ENCODE assay signal across 19 cellular contexts in the genomic region with DNA sequence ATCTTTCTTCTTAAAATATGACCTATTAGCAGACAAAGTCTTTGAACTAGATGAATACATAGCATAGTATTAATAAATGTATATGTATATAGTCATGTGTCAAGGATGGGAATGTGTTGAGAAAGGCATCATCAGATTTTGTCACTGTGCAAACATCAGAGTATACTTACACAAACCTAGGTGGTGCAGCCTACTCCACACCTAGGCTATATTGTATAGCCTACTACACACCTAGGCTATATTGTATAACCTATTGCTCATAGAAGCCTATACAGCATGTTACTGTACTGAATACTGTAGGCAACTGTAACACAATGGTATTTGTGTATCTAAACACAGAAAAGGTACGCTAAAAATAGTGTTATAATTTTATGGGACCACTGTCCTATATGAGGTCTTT. TPM values are rescaled to one million over a fixed set of nuclear protein-coding genes. Genes with fewer than 3 reads are reported as not detected.
DNase-seq lines count a peak whose midpoint lies in the region; ATAC-seq and TF ChIP-seq lines count a peak whose summit lies in the region.
"Had no signal": no experiment of that assay in that cellular context is flagged by ENCODE, and none has a peak within 500 bp of the region (broad histone marks: within the 10 kb centered on the region; RNA-seq: fewer than 3 reads in every experiment).

No MANE protein-coding gene starts in this region.

- no peak overlapping the region for H3K4me3 ChIP-seq in mucosa of descending colon
- H3K4me3 ChIP-seq: BLaER1 had no signal

- no peaks in the 10 kb centered on the region for H3K9me3 ChIP-seq in mucosa of descending colon
- H3K9me3 ChIP-seq: BE2C, BLaER1, Caco-2 had no signal

- TF ChIP-seq CTCF in mucosa of descending colon (IDR thresholded peaks at IDR 0.05): no peak

- peak; percentile 33 for ATAC-seq in esophagus mucosa
- ATAC-seq in mucosa of descending colon: peak; percentile 60
- ATAC-seq in HG02623 (IDR thresholded peaks at IDR 0.05; ENCODE audit: unreplicated experiment): no peak
- no peak for ATAC-seq in HG02759 (IDR thresholded peaks at IDR 0.05; ENCODE audit: unreplicated experiment)
- ATAC-seq: CD8-positive, alpha-beta T cell had no signal

- peaks cover 9% of the 10 kb centered on the region for H3K4me1 ChIP-seq in mucosa of descending colon (ENCODE audit: low read depth)
- H3K4me1 ChIP-seq: BE2C, BLaER1, Caco-2 had no signal

- intact Hi-C loops in mucosa of descending colon (cut with DNase I, micrococcal nuclease): no loop called here

- H3K36me3 ChIP-seq in mucosa of descending colon (ENCODE audit: low read depth): no peaks in the 10 kb centered on the region
- H3K36me3 ChIP-seq: BE2C, BLaER1 had no signal

- DNase-seq in DMS53 (lab: John Stamatoyannopoulos, UW): peak; percentile 20
- peak; percentile 30 for DNase-seq in NCI-H69 (lab: John Stamatoyannopoulos, UW)
- no peak for DNase-seq in mucosa of descending colon
- no peak for DNase-seq in NOMO-1 (lab: John Stamatoyannopoulos, UW; ENCODE audit: unreplicated experiment in 2 of 2)
- no peak for DNase-seq in NCI-H2227 (lab: John Stamatoyannopoulos, UW; ENCODE audit: unreplicated experiment)
- DNase-seq: 8988T; ACHN; BE2C; C1 segment of cervical spinal cord; Caco-2; Calu3; CD4-positive, alpha-beta T cell; CD8-positive, alpha-beta T cell; DMS79 treated with DMSO at 0.1 percent for 48 hours; GF-D8 had no signal

RNA-seq across cellular contexts. Expression of gene PTPN21, which starts 47.6 kb away (rescaled TPM):
- total RNA-seq in esophagus mucosa (10.5 TPM), mucosa of descending colon (10 to 100 TPM; 37.0 to 51.8 (median 44.7) TPM)
- total RNA-seq: CD4-positive, alpha-beta T cell; CD8-positive, alpha-beta T cell had no signal

RNA-seq across cellular contexts. Expression of gene ZC3H14, which starts 55.6 kb away (rescaled TPM):
- total RNA-seq in esophagus mucosa: 32.7 TPM
- total RNA-seq in mucosa of descending colon: 10 to 100 TPM; 55.9 to 72.9 (median 70.7) TPM

Comparison
In these comparisons a context has a peak if more than half of its experiments do, and no peak if none do; other contexts are left out.
1. DNase-seq: peak in DMS53 (single experiment) and NCI-H69 (single experiment); none in mucosa of descending colon (0 of 3), NOMO-1 (0 of 2) and NCI-H2227 (single experiment).
2. ATAC-seq: peak in esophagus mucosa (single experiment) and mucosa of descending colon (single experiment); none in HG02623 (single experiment) and HG02759 (single experiment).